In the genomic region with DNA sequence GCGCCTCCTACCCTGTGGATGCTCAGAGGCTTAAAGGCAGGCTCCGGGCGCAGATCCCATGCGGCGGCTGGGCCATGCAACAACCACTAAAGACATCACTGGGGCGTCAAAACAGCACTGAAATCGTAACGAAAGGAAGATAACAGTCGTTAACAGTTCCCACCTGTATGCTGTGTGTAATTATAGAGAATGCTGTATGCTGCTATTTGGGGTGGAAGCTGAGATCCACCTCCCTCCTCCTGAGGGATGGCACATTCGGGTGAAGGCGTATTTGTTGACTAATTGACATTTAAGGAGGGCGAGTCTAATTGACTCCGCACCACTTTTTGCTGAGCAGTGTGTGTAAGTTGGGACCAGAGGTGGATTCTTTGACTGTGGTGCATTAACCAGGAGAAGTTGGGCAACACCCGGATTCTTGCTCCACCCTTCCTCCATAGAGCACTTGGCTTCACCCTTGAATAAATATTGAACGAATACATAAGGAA, we compare ENCODE assay signal across 8 cellular contexts. TPM values are rescaled to one million over a fixed set of nuclear protein-coding genes. Genes with fewer than 3 reads are reported as not detected.
A peak's percentile ranks its signal among the peaks of the same experiment; 100 is the strongest.
DNase-seq lines count a peak whose midpoint lies in the region; ATAC-seq and TF ChIP-seq lines count a peak whose summit lies in the region.

No MANE protein-coding gene starts in this region.

- ATAC-seq in GM19397 (IDR thresholded peaks at IDR 0.05; ENCODE audit: unreplicated experiment): peak; percentile 58
- ATAC-seq in HG03442 (IDR thresholded peaks at IDR 0.05; ENCODE audit: unreplicated experiment): peak; percentile 60
- ATAC-seq in right lobe of liver: peak; percentile 3 to 80 (median 16)

- H3K27ac ChIP-seq in DOHH2 (ENCODE audit: low read depth, low read length) (peak overlapping the region; percentile 47; the same call in 1 of the 2 replicates), SJCRH30 (peak overlapping the region; percentile 77; the same call in 1 of the 2 replicates), right lobe of liver (peak overlapping the region; percentile 91 to 95 (median 92))

- no peaks in the 10 kb centered on the region for H3K9me3 ChIP-seq in DOHH2 (ENCODE audit: control insufficient read depth, insufficient read depth, low read length)
- H3K9me3 ChIP-seq in SJCRH30 (replicated peaks): no peaks in the 10 kb centered on the region
- no peaks in the 10 kb centered on the region for H3K9me3 ChIP-seq in right lobe of liver

- H3K4me1 ChIP-seq in DOHH2 (ENCODE audit: control insufficient read depth, low read length): peaks cover 28% of the 10 kb centered on the region
- H3K4me1 ChIP-seq in SJCRH30: peaks cover 5% of the 10 kb centered on the region; the same call in 1 of the 2 replicates
- peaks cover 0 to 5% (median 0%) of the 10 kb centered on the region in 4 donors for H3K4me1 ChIP-seq in right lobe of liver

- WGBS in right lobe of liver (ENCODE audit: insufficient coverage, low coverage, low lambda C conversion rate, missing lambda C conversion rate): 0% methylated on average over 14 of the region's 15 CpGs

- H3K4me3 ChIP-seq in DOHH2 (ENCODE audit: low read length) (peak overlapping the region; percentile 90), SJCRH30 (peak overlapping the region; percentile 93), choroid plexus epithelial cell (ENCODE audit: low read depth, low read length) (peak overlapping the region; percentile 96), right lobe of liver (peak overlapping the region; percentile 80 to 94 (median 93))

- no peak for TF ChIP-seq POLR2A in right lobe of liver (IDR thresholded peaks at IDR 0.05)

- intact Hi-C loops in right lobe of liver (cut with DNase I): no loop called here

- H3K36me3 ChIP-seq in DOHH2 (ENCODE audit: control insufficient read depth, low read length) (peaks cover 10% of the 10 kb centered on the region), SJCRH30 (no peaks in the 10 kb centered on the region), right lobe of liver (no peaks in the 10 kb centered on the region)

- H3K27me3 ChIP-seq in DOHH2 (ENCODE audit: control insufficient read depth, low read length): no peaks in the 10 kb centered on the region
- no peaks in the 10 kb centered on the region for H3K27me3 ChIP-seq in SJCRH30
- H3K27me3 ChIP-seq in right lobe of liver: no peaks in the 10 kb centered on the region

- no peak for TF ChIP-seq CTCF in DOHH2 (IDR thresholded peaks at IDR 0.05; ENCODE audit: low read depth, low read length, poor library complexity, severe bottlenecking)
- TF ChIP-seq CTCF in choroid plexus epithelial cell (conservative IDR thresholded peaks at IDR 0.05; ENCODE audit: low read depth, low read length): no peak
- TF ChIP-seq CTCF in right lobe of liver (IDR thresholded peaks at IDR 0.05): no peak

- DNase-seq in SJCRH30: peak; percentile 5 to 74
- DNase-seq in choroid plexus epithelial cell (ENCODE audit: low read depth): peak; percentile 69
- no peak for DNase-seq in right lobe of liver
- peak; percentile 62 for DNase-seq in superior temporal gyrus (ENCODE audit: extremely low spot score)
- no peak for DNase-seq in NCI-H1436 (lab: John Stamatoyannopoulos, UW)

- no peaks in the 10 kb centered on the region for H3K9me2 ChIP-seq in DOHH2 (replicated peaks; ENCODE audit: control insufficient read depth, low read length)

- H3K79me2 ChIP-seq in DOHH2 (ENCODE audit: control insufficient read depth, low read length): peaks cover 34% of the 10 kb centered on the region

- no peaks in the 10 kb centered on the region for H4K20me1 ChIP-seq in DOHH2 (ENCODE audit: control insufficient read depth, insufficient read depth, low read depth, low read length)

- H3F3A ChIP-seq in DOHH2 (ENCODE audit: control insufficient read depth, insufficient read depth): no peaks in the 10 kb centered on the region

- peak overlapping the region; percentile 94 for H3K4me2 ChIP-seq in DOHH2 (ENCODE audit: low read length)

RNA-seq across cellular contexts. Expression of gene SLC35A1, which starts 0.7 kb away (rescaled TPM):
- total RNA-seq in SJCRH30 (2014; rRNA removed; shearing (Covaris generic)): 16.5 and 18.4 TPM in 2 replicates
- total RNA-seq in right lobe of liver: 10 to 100 TPM in 4 of 6 experiments, 1 to 10 TPM in 2; 9.3 to 14.1 (median 11.2) TPM

Comparison
In these comparisons a context has a peak if more than half of its experiments do, and no peak if none do; other contexts are left out.
1. DNase-seq: peak in SJCRH30 (2 of 2), choroid plexus epithelial cell (single experiment) and superior temporal gyrus (single experiment); none in right lobe of liver (0 of 3) and NCI-H1436 (single experiment).
2. Peak in every context shown above with its lines, with median percentiles within 50 percentile points of each other: H3K27ac ChIP-seq, H3K4me3 ChIP-seq and ATAC-seq.